Comparison of ENCODE assay signal across 8 cellular contexts in genomic region chr10:21527634-21528451, GRCh38. TPM values are rescaled to one million over a fixed set of nuclear protein-coding genes. Genes with fewer than 3 reads are reported as not detected.
DNase-seq lines count a peak whose midpoint lies in the region; ATAC-seq and TF ChIP-seq lines count a peak whose summit lies in the region.

No MANE protein-coding gene starts in this region.

- TF ChIP-seq CTCF in mesothelial cell of epicardium (IDR thresholded peaks at IDR 0.05; ENCODE audit: unreplicated experiment), result no peak

- H3K27ac Mint-ChIP-seq in mesothelial cell of epicardium, result peak overlapping the region; percentile 97

- H3K4me1 Mint-ChIP-seq in mesothelial cell of epicardium, result peaks cover 53% of the 10 kb centered on the region

- H3K27me3 Mint-ChIP-seq in mesothelial cell of epicardium (ENCODE audit: low read depth), result no peaks in the 10 kb centered on the region

- no peaks in the 10 kb centered on the region for H3K9me3 Mint-ChIP-seq in mesothelial cell of epicardium

- peak; percentile 31 for DNase-seq in NCI-H1105 treated with DMSO at 0.1 percent for 48 hours (lab: John Stamatoyannopoulos, UW)
- DNase-seq in NCI-H1105 (lab: John Stamatoyannopoulos, UW), result no peak
- DNase-seq in NCI-H526 treated with DMSO at 0.1 percent for 48 hours (lab: John Stamatoyannopoulos, UW), result peak; percentile 47
- DNase-seq in cerebellar cortex (ENCODE audit: low spot score), result peak; percentile 67
- no peak for DNase-seq in mesothelial cell of epicardium (ENCODE audit: low spot score in 2 of 2, unreplicated experiment in 2 of 2)
- no peak for DNase-seq in HPDE6-E6E7 (ENCODE audit: extremely low spot score)

- ATAC-seq in HG03571 (IDR thresholded peaks at IDR 0.05; ENCODE audit: unreplicated experiment) (no peak), GM18517 (IDR thresholded peaks at IDR 0.05; ENCODE audit: unreplicated experiment) (no peak)

- peak overlapping the region; percentile 68 for H3K4me3 Mint-ChIP-seq in mesothelial cell of epicardium

- no peaks in the 10 kb centered on the region for H3K36me3 Mint-ChIP-seq in mesothelial cell of epicardium

RNA-seq across cellular contexts. Expression of gene SKIDA1, which starts 2.4 kb away (rescaled TPM):
- 9.7 to 10.4 TPM (median 9.7 TPM) in 3 replicates for total RNA-seq in mesothelial cell of epicardium

RNA-seq across cellular contexts. Expression of gene MLLT10, which starts 6.2 kb away (rescaled TPM):
- 56.1 to 64.4 TPM (median 62.5 TPM) in 3 replicates for total RNA-seq in mesothelial cell of epicardium

Comparison
In these comparisons a context has a peak if more than half of its experiments do, and no peak if none do; other contexts are left out.
1. DNase-seq: peak in NCI-H1105 treated with DMSO at 0.1 percent for 48 hours (single experiment), NCI-H526 treated with DMSO at 0.1 percent for 48 hours (single experiment) and cerebellar cortex (single experiment); none in NCI-H1105 (single experiment), mesothelial cell of epicardium (0 of 2) and HPDE6-E6E7 (single experiment).